26 cellular contexts compared by ENCODE assay signal in genomic region chr15:64311566-64311965, GRCh38.
"Had no signal": no experiment of that assay in that cellular context is flagged by ENCODE, and none has a peak within 500 bp of the region (broad histone marks: within the 10 kb centered on the region; RNA-seq: fewer than 3 reads in every experiment).

No MANE protein-coding gene starts in this region.

- H3K27ac ChIP-seq: coronary artery, neutrophil, parathyroid adenoma, sigmoid colon, thoracic aorta, tibial nerve, upper lobe of left lung had no signal

- ATAC-seq: left lobe of liver; natural killer cell; right cardiac atrium; stimulated activated naive B cell treated with anti-CD40 and anti-IgM and Interleukin-4, amounts not matched to agents 10 μg/mL and 1 μg/mL and 100 μg/mL, for 72 hours had no signal

- H3K27ac Mint-ChIP-seq: memory B cell; natural killer cell; progenitor cell of endocrine pancreas; stimulated activated naive B cell treated with anti-CD40 and anti-IgM and Interleukin-4, amounts not matched to agents 10 μg/mL and 1 μg/mL and 100 μg/mL, for 72 hours; stimulated activated naive CD8-positive, alpha-beta T cell treated with anti-CD3 and anti-CD28 coated beads, Interleukin-15, Interleukin-2, amounts not matched to agents 100 ng/mL and 50 ng/mL, for 24 hours had no signal

- H3K9me3 Mint-ChIP-seq: memory B cell; natural killer cell; stimulated activated naive B cell treated with anti-CD40 and anti-IgM and Interleukin-4, amounts not matched to agents 10 μg/mL and 1 μg/mL and 100 μg/mL, for 72 hours; stimulated activated naive CD8-positive, alpha-beta T cell treated with anti-CD3 and anti-CD28 coated beads, Interleukin-15, Interleukin-2, amounts not matched to agents 100 ng/mL and 50 ng/mL, for 24 hours had no signal

- H3K9ac ChIP-seq: parathyroid adenoma had no signal

- H3K4me1 ChIP-seq: parathyroid adenoma, upper lobe of left lung had no signal

- H3K9me3 ChIP-seq: neutrophil, sigmoid colon, thoracic aorta, tibial nerve, upper lobe of left lung had no signal

- H3K27me3 ChIP-seq: neutrophil, sigmoid colon, tibial nerve, upper lobe of left lung had no signal

- H3K36me3 ChIP-seq: neutrophil, sigmoid colon, thoracic aorta, tibial nerve, upper lobe of left lung had no signal

- H3K4me3 ChIP-seq: coronary artery, lung, sigmoid colon, thoracic aorta, tibial nerve, upper lobe of left lung had no signal

- H3K27me3 Mint-ChIP-seq: memory B cell; progenitor cell of endocrine pancreas; stimulated activated naive B cell treated with anti-CD40 and anti-IgM and Interleukin-4, amounts not matched to agents 10 μg/mL and 1 μg/mL and 100 μg/mL, for 72 hours; stimulated activated naive CD8-positive, alpha-beta T cell treated with anti-CD3 and anti-CD28 coated beads, Interleukin-15, Interleukin-2, amounts not matched to agents 100 ng/mL and 50 ng/mL, for 24 hours had no signal

- H3K36me3 Mint-ChIP-seq: natural killer cell had no signal

- FAIRE-seq: endothelial cell of umbilical vein, frontal cortex, kidney, urothelium cell line had no signal

- DNase-seq: dermis blood vessel endothelial cell; effector memory CD4-positive, alpha-beta T cell; erythroblast; head of caudate nucleus; kidney; natural killer cell; right cardiac atrium; sigmoid colon; stimulated activated CD4-positive, alpha-beta T cell treated with anti-CD3 and anti-CD28 coated beads, Interleukin-15, amount 100 ng/mL, for 24 hours; stimulated activated CD4-positive, alpha-beta T cell treated with anti-CD3 and anti-CD28 coated beads, Interleukin-2, amount 100 ng/mL, for 48 hours; stimulated activated naive B cell treated with anti-CD40 and anti-IgM and Interleukin-4, amounts not matched to agents 10 μg/mL and 1 μg/mL and 100 μg/mL, for 72 hours; upper lobe of left lung had no signal

- H2AFZ ChIP-seq: parathyroid adenoma had no signal

- H3K4me3 Mint-ChIP-seq: memory B cell; natural killer cell; neural crest cell; stimulated activated naive B cell treated with anti-CD40 and anti-IgM and Interleukin-4, amounts not matched to agents 10 μg/mL and 1 μg/mL and 100 μg/mL, for 72 hours; stimulated activated naive CD8-positive, alpha-beta T cell treated with anti-CD3 and anti-CD28 coated beads, Interleukin-15, Interleukin-2, amounts not matched to agents 100 ng/mL and 50 ng/mL, for 24 hours had no signal
